22 cellular contexts compared by ENCODE assay signal in the genomic region with DNA sequence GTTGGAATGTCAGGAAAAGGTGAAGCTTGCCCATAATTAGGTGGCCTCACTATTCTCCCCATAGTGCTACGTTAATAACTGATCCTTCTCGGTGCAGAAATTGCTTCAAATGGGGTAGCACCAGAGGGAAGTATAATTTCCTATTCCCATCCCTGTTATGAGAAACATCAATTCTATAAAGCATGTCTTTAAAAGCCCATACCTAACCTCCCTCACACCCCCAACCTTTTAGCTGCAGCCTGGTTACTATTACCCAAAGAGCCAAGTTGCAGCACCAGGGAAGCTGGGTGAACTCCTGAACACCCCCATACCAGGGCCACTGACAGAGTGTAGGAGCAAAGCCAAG. TPM values are rescaled to one million over a fixed set of nuclear protein-coding genes. Genes with fewer than 3 reads are reported as not detected.
"Had no signal": no experiment of that assay in that cellular context is flagged by ENCODE, and none has a peak within 500 bp of the region (broad histone marks: within the 10 kb centered on the region; RNA-seq: fewer than 3 reads in every experiment).

No MANE protein-coding gene starts in this region.

- H3K27ac Mint-ChIP-seq: activated B cell treated with CpG ODN at 0.5 μM for 24 hours; activated CD4-positive, alpha-beta memory T cell treated with anti-CD3 and anti-CD28 coated beads for 36 hours; activated naive CD8-positive, alpha-beta T cell treated with anti-CD3 and anti-CD28 coated beads, Interleukin-2, amount 50 U/mL, for 24 hours; stimulated activated naive CD8-positive, alpha-beta T cell treated with anti-CD3 and anti-CD28 coated beads, Interleukin-15, Interleukin-2, amounts not matched to agents 100 ng/mL and 50 ng/mL, for 24 hours had no signal

- H3K9me3 ChIP-seq: esophagus muscularis mucosa, gastrocnemius medialis, sigmoid colon, transverse colon had no signal

- H3K27ac ChIP-seq: esophagus muscularis mucosa, gastrocnemius medialis, sigmoid colon, transverse colon had no signal

- H3K27me3 ChIP-seq: esophagus muscularis mucosa, gastrocnemius medialis, sigmoid colon, transverse colon had no signal

- H3K9me3 Mint-ChIP-seq: activated B cell treated with CpG ODN at 0.5 μM for 24 hours; activated CD4-positive, alpha-beta memory T cell treated with anti-CD3 and anti-CD28 coated beads for 36 hours; activated naive CD8-positive, alpha-beta T cell treated with anti-CD3 and anti-CD28 coated beads, Interleukin-2, amount 50 U/mL, for 24 hours; naive thymus-derived CD4-positive, alpha-beta T cell; neural crest cell; stimulated activated naive CD8-positive, alpha-beta T cell treated with anti-CD3 and anti-CD28 coated beads, Interleukin-15, Interleukin-2, amounts not matched to agents 100 ng/mL and 50 ng/mL, for 24 hours had no signal

- DNase-seq: activated B cell treated with CpG ODN at 0.5 μM for 24 hours; activated CD4-positive, alpha-beta memory T cell treated with anti-CD3 and anti-CD28 coated beads for 36 hours; activated CD4-positive, alpha-beta T cell treated with anti-CD3 and anti-CD28 coated beads for 4 hours; activated effector memory CD4-positive, alpha-beta T cell treated with anti-CD3 and anti-CD28 coated beads, Interleukin-2, amount 50 U/mL, for 16 hours; activated naive CD4-positive, alpha-beta T cell treated with anti-CD3 and anti-CD28 coated beads, Interleukin-2, amount 50 U/mL, for 16 hours; activated naive CD8-positive, alpha-beta T cell treated with anti-CD3 and anti-CD28 coated beads, Interleukin-2, amount 50 U/mL, for 24 hours; dermis blood vessel endothelial cell; effector CD8-positive, alpha-beta T cell; gastrocnemius medialis; islet precursor cell; left cardiac atrium; mesendoderm; naive thymus-derived CD4-positive, alpha-beta T cell; occipital lobe; sigmoid colon; stimulated activated CD4-positive, alpha-beta T cell treated with anti-CD3 and anti-CD28 coated beads, Interleukin-4, amount 100 ng/mL, for 1 hour; T1000; transverse colon had no signal

- H3K4me2 ChIP-seq: smooth muscle cell had no signal

- H3K4me3 ChIP-seq: esophagus muscularis mucosa, gastrocnemius medialis, sigmoid colon, smooth muscle cell, transverse colon had no signal

- H3K4me3 Mint-ChIP-seq: activated B cell treated with CpG ODN at 0.5 μM for 24 hours; activated CD4-positive, alpha-beta memory T cell treated with anti-CD3 and anti-CD28 coated beads for 36 hours; activated naive CD8-positive, alpha-beta T cell treated with anti-CD3 and anti-CD28 coated beads, Interleukin-2, amount 50 U/mL, for 24 hours; naive thymus-derived CD4-positive, alpha-beta T cell; neural crest cell; stimulated activated naive CD8-positive, alpha-beta T cell treated with anti-CD3 and anti-CD28 coated beads, Interleukin-15, Interleukin-2, amounts not matched to agents 100 ng/mL and 50 ng/mL, for 24 hours had no signal

- H3K27me3 Mint-ChIP-seq: activated B cell treated with CpG ODN at 0.5 μM for 24 hours; activated CD4-positive, alpha-beta memory T cell treated with anti-CD3 and anti-CD28 coated beads for 36 hours; activated naive CD8-positive, alpha-beta T cell treated with anti-CD3 and anti-CD28 coated beads, Interleukin-2, amount 50 U/mL, for 24 hours; naive thymus-derived CD4-positive, alpha-beta T cell; stimulated activated naive CD8-positive, alpha-beta T cell treated with anti-CD3 and anti-CD28 coated beads, Interleukin-15, Interleukin-2, amounts not matched to agents 100 ng/mL and 50 ng/mL, for 24 hours had no signal

- H3K4me1 ChIP-seq: gastrocnemius medialis had no signal

- H3K4me1 Mint-ChIP-seq: neural crest cell had no signal

- ATAC-seq: activated naive CD8-positive, alpha-beta T cell treated with anti-CD3 and anti-CD28 coated beads, Interleukin-2, amount 50 U/mL, for 24 hours; gastrocnemius medialis; left cardiac atrium; naive thymus-derived CD4-positive, alpha-beta T cell had no signal

RNA-seq across cellular contexts. Expression of a gene that starts 20.7 kb away (rescaled TPM):
- total RNA-seq: dermis blood vessel endothelial cell had no signal
